1 cellular context compared by ENCODE assay signal in genomic region chr12:12533238-12533829, GRCh38.
TF ChIP-seq lines count a peak whose summit lies in the region.

No MANE protein-coding gene starts in this region.

TF ChIP-seq in HepG2, 621 proteins besides CTCF, POLR2A, EP300 and RAD21 (continued from another document):
- TF ChIP-seq ARID5B (CRISPR knock-in tag; IDR thresholded peaks at IDR 0.05): 0 out of 2 replicates have a peak, but pooled peaks have one; percentile 12
- peak; percentile 51 for TF ChIP-seq ZNF687 (CRISPR knock-in tag; IDR thresholded peaks at IDR 0.05)
- TF ChIP-seq HMG20A (CRISPR knock-in tag; IDR thresholded peaks at IDR 0.05; ENCODE audit: borderline replicate concordance): 0 out of 2 replicates have a peak, but pooled peaks have one; percentile 15
- TF ChIP-seq GPN1 (CRISPR knock-in tag; IDR thresholded peaks at IDR 0.05; ENCODE audit: borderline replicate concordance): no peak
- no peak for TF ChIP-seq CEBPZ (IDR thresholded peaks at IDR 0.05; ENCODE audit: low read length)
- no peak for TF ChIP-seq ZNF768 (CRISPR knock-in tag; IDR thresholded peaks at IDR 0.05)
- no peak for TF ChIP-seq MED1 (CRISPR knock-in tag; IDR thresholded peaks at IDR 0.05)
- 0 out of 2 replicates have a peak, but pooled peaks have one; percentile 26 for TF ChIP-seq ZSCAN9 (CRISPR knock-in tag; IDR thresholded peaks at IDR 0.05; ENCODE audit: borderline replicate concordance)
- peak; percentile 13; the same call in 1 of the 2 replicates for TF ChIP-seq SALL1 (CRISPR knock-in tag; IDR thresholded peaks at IDR 0.05)
- peak; percentile 12; the same call in 1 of the 2 replicates for TF ChIP-seq NCOA2 (CRISPR knock-in tag; IDR thresholded peaks at IDR 0.05)
- peak; percentile 78 for TF ChIP-seq RBM22 (optimal IDR thresholded peaks at IDR 0.05; ENCODE audit: low read length)
